In genomic region chr13:47437411-47437810, GRCh38 we compare ENCODE assay signal across 27 cellular contexts.
A peak's percentile ranks its signal among the peaks of the same experiment; 100 is the strongest.
DNase-seq lines count a peak whose midpoint lies in the region; ATAC-seq, FAIRE-seq and TF ChIP-seq lines count a peak whose summit lies in the region.
"Had no signal": no experiment of that assay in that cellular context is flagged by ENCODE, and none has a peak within 500 bp of the region (broad histone marks: within the 10 kb centered on the region; RNA-seq: fewer than 3 reads in every experiment).

No MANE protein-coding gene starts in this region.

- H3K9me2 ChIP-seq in GM23248 (ENCODE audit: insufficient read depth), result no peaks in the 10 kb centered on the region

- H3K4me1 ChIP-seq in GM23248 (ENCODE audit: insufficient read depth) (peaks cover 12% of the 10 kb centered on the region), astrocyte (ENCODE audit: insufficient read depth, low read length) (no peaks in the 10 kb centered on the region), body of pancreas (no peaks in the 10 kb centered on the region), gastrocnemius medialis (no peaks in the 10 kb centered on the region)
- H3K4me1 ChIP-seq: parathyroid adenoma, SJCRH30, spleen, upper lobe of left lung had no signal

- DNase-seq in AG08395 (ENCODE audit: low spot score) (peak; percentile 67), GM23248 (peak; percentile 76), astrocyte (ENCODE audit: low read depth) (peak; percentile 71), fibroblast of the aortic adventitia (ENCODE audit: low read depth) (peak; percentile 48), body of pancreas (no peak), gastrocnemius medialis (no peak), brain microvascular endothelial cell (no peak), NCI-H69 (lab: John Stamatoyannopoulos, UW) (no peak)
- DNase-seq: ACHN; activated CD8-positive, alpha-beta T cell treated with anti-CD3 and anti-CD28 coated beads, Interleukin-2, amount 10 ng/mL, durations not matched to agents 7 days and 5 days; activated effector memory CD4-positive, alpha-beta T cell treated with Interleukin-2 at 50 U/mL for 16 hours; CD4-positive, alpha-beta T cell; NCI-H1105 treated with DMSO at 0.1 percent for 48 hours; NCI-H2029; SJCRH30; spleen; upper lobe of left lung had no signal

- H3K4me1 Mint-ChIP-seq in astrocyte (ENCODE audit: low read depth, unreplicated experiment), result no peaks in the 10 kb centered on the region
- H3K4me1 Mint-ChIP-seq: brain, memory B cell, neural crest cell had no signal

- 6 to 13% methylated on average over 2 of the region's 2 CpGs for WGBS in GM23248 (ENCODE audit: low coverage in 1 of 2, low lambda C conversion rate in 2 of 2, missing lambda C conversion rate in 2 of 2), 2 experiments
- WGBS in body of pancreas, 2 donors, result 35 to 53% methylated on average over 2 of the region's 2 CpGs

- no peak overlapping the region for H3K27ac Mint-ChIP-seq in astrocyte (ENCODE audit: unreplicated experiment)
- H3K27ac Mint-ChIP-seq: activated CD8-positive, alpha-beta T cell treated with anti-CD3 and anti-CD28 coated beads, Interleukin-2, amount 10 ng/mL, durations not matched to agents 7 days and 5 days; activated naive CD8-positive, alpha-beta T cell; brain; CD4-positive, alpha-beta T cell; memory B cell had no signal

- no peak overlapping the region for H3K4me3 Mint-ChIP-seq in astrocyte (ENCODE audit: unreplicated experiment)
- H3K4me3 Mint-ChIP-seq: activated CD8-positive, alpha-beta T cell treated with anti-CD3 and anti-CD28 coated beads, Interleukin-2, amount 10 ng/mL, durations not matched to agents 7 days and 5 days; activated naive CD8-positive, alpha-beta T cell; brain; CD4-positive, alpha-beta T cell; memory B cell; neural crest cell had no signal

- H3K9me3 Mint-ChIP-seq in astrocyte (ENCODE audit: unreplicated experiment), result peaks cover 7% of the 10 kb centered on the region

- no peaks in the 10 kb centered on the region for H3K79me2 ChIP-seq in GM23248 (ENCODE audit: insufficient read depth)
- H3K79me2 ChIP-seq in astrocyte (ENCODE audit: insufficient read depth, low read length), result no peaks in the 10 kb centered on the region
- H3K79me2 ChIP-seq: hepatocyte, parathyroid adenoma had no signal

- H3K27ac ChIP-seq in GM23248 (no peak overlapping the region), astrocyte (ENCODE audit: low read depth, low read length) (no peak overlapping the region), body of pancreas (no peak overlapping the region), gastrocnemius medialis (no peak overlapping the region), brain microvascular endothelial cell (no peak overlapping the region)
- H3K27ac ChIP-seq: gastroesophageal sphincter, hepatocyte, parathyroid adenoma, SJCRH30, spleen, upper lobe of left lung had no signal

- peaks cover 7% of the 10 kb centered on the region; the same call in 1 of the 2 replicates for H3F3A ChIP-seq in GM23248 (ENCODE audit: insufficient read depth)

- H3K4me2 ChIP-seq in GM23248 (ENCODE audit: unreplicated experiment) (peak overlapping the region; percentile 39), astrocyte (ENCODE audit: low read length) (no peak overlapping the region)
- H3K4me2 ChIP-seq: hepatocyte had no signal

- H3K27me3 ChIP-seq in GM23248 (replicated peaks; ENCODE audit: insufficient read depth) (no peaks in the 10 kb centered on the region), astrocyte (ENCODE audit: insufficient read depth, low read length) (no peaks in the 10 kb centered on the region), body of pancreas (no peaks in the 10 kb centered on the region), gastrocnemius medialis (no peaks in the 10 kb centered on the region), brain microvascular endothelial cell (replicated peaks) (no peaks in the 10 kb centered on the region)
- H3K27me3 ChIP-seq: gastroesophageal sphincter, hepatocyte, SJCRH30, spleen, upper lobe of left lung had no signal

- H3K9me3 ChIP-seq in GM23248 (ENCODE audit: low read depth), result no peaks in the 10 kb centered on the region
- no peaks in the 10 kb centered on the region for H3K9me3 ChIP-seq in astrocyte (ENCODE audit: insufficient read depth, low read depth, low read length)
- H3K9me3 ChIP-seq in body of pancreas, result no peaks in the 10 kb centered on the region
- H3K9me3 ChIP-seq in gastrocnemius medialis, result no peaks in the 10 kb centered on the region
- H3K9me3 ChIP-seq: SJCRH30 had no signal

- no peak for TF ChIP-seq CTCF in astrocyte (IDR thresholded peaks at IDR 0.05; ENCODE audit: insufficient read depth, low read depth, low read length)
- no peak for TF ChIP-seq CTCF in fibroblast of the aortic adventitia (IDR thresholded peaks at IDR 0.05; ENCODE audit: insufficient read depth, low read length)
- TF ChIP-seq CTCF in body of pancreas (IDR thresholded peaks at IDR 0.05), result no peak
- TF ChIP-seq CTCF in gastrocnemius medialis (IDR thresholded peaks at IDR 0.05 in 4 of 5, conservative IDR thresholded peaks at IDR 0.05 in 1 of 5), result no peak
- TF ChIP-seq CTCF in brain microvascular endothelial cell (IDR thresholded peaks at IDR 0.05; ENCODE audit: low read depth, low read length, missing control alignments), result no peak

- H3K36me3 ChIP-seq in GM23248 (ENCODE audit: low read depth) (no peaks in the 10 kb centered on the region), astrocyte (ENCODE audit: insufficient read depth, low read length) (no peaks in the 10 kb centered on the region), body of pancreas (replicated peaks in 1 of 2; ENCODE audit: insufficient read depth in 1 of 2, low read depth in 2 of 2) (no peaks in the 10 kb centered on the region), gastrocnemius medialis (no peaks in the 10 kb centered on the region), brain microvascular endothelial cell (replicated peaks) (no peaks in the 10 kb centered on the region)
- H3K36me3 ChIP-seq: gastroesophageal sphincter, SJCRH30, spleen, upper lobe of left lung had no signal

- intact Hi-C loops in body of pancreas (cut with DNase I), result no loop called here
- intact Hi-C loops in gastrocnemius medialis (cut with DNase I; ENCODE audit: low total_unique reads), result no loop called here

- no peaks in the 10 kb centered on the region for H3K36me3 Mint-ChIP-seq in astrocyte (ENCODE audit: low read depth, unreplicated experiment)
- H3K36me3 Mint-ChIP-seq: activated naive CD8-positive, alpha-beta T cell; brain; memory B cell had no signal

- FAIRE-seq in astrocyte (lab: Jason Lieb, UNC), result no peak
- FAIRE-seq: D721Med, H1, RCC 7860 had no signal

- no peaks in the 10 kb centered on the region for H3K27me3 Mint-ChIP-seq in astrocyte (ENCODE audit: low read depth, unreplicated experiment)

- H2AFZ ChIP-seq in GM23248 (no peak overlapping the region), astrocyte (ENCODE audit: low read depth, low read length) (peak overlapping the region; percentile 29)
- H2AFZ ChIP-seq: hepatocyte, parathyroid adenoma had no signal

- no peak for ATAC-seq in body of pancreas
- ATAC-seq in gastrocnemius medialis, result no peak
- ATAC-seq: activated CD8-positive, alpha-beta T cell treated with anti-CD3 and anti-CD28 coated beads, Interleukin-2, amount 10 ng/mL, durations not matched to agents 7 days and 5 days; gastroesophageal sphincter had no signal

- H4K20me1 ChIP-seq in GM23248 (ENCODE audit: insufficient read depth), result no peaks in the 10 kb centered on the region
- no peaks in the 10 kb centered on the region for H4K20me1 ChIP-seq in astrocyte (ENCODE audit: insufficient read depth, low read length)

- in situ Hi-C loops in GM23248 (cut with MboI) (no loop called here), gastrocnemius medialis (cut with MboI; ENCODE audit: low sequenced_read_pairs in 4 of 4) (no loop called here), brain microvascular endothelial cell (cut with HindIII; ENCODE audit: low pct_ligation_motif_present, low sequenced_read_pairs) (no loop called here)

- H3K9ac ChIP-seq in GM23248 (no peak overlapping the region), astrocyte (ENCODE audit: low read length) (no peak overlapping the region)
- H3K9ac ChIP-seq: parathyroid adenoma had no signal

- H3K4me3 ChIP-seq in GM23248 (no peak overlapping the region), astrocyte (ENCODE audit: insufficient read depth, low read depth, low read length) (no peak overlapping the region), fibroblast of the aortic adventitia (ENCODE audit: low read depth, low read length) (no peak overlapping the region), body of pancreas (no peak overlapping the region), gastrocnemius medialis (no peak overlapping the region), brain microvascular endothelial cell (ENCODE audit: low read depth, low read length) (no peak overlapping the region)
- H3K4me3 ChIP-seq: gastroesophageal sphincter, hepatocyte, SJCRH30, spleen, upper lobe of left lung had no signal

- TF ChIP-seq POLR2A in body of pancreas (IDR thresholded peaks at IDR 0.05) (no peak), gastrocnemius medialis (IDR thresholded peaks at IDR 0.05) (no peak)

Comparison
In these comparisons a context has a peak if more than half of its experiments do, and no peak if none do; other contexts are left out.
1. DNase-seq: peak in AG08395 (single experiment), GM23248 (single experiment), astrocyte (single experiment) and fibroblast of the aortic adventitia (single experiment); none in body of pancreas (0 of 4), gastrocnemius medialis (0 of 2), brain microvascular endothelial cell (single experiment) and NCI-H69 (single experiment).